ENCODE assay signal across 1 cellular context in the genomic region with DNA sequence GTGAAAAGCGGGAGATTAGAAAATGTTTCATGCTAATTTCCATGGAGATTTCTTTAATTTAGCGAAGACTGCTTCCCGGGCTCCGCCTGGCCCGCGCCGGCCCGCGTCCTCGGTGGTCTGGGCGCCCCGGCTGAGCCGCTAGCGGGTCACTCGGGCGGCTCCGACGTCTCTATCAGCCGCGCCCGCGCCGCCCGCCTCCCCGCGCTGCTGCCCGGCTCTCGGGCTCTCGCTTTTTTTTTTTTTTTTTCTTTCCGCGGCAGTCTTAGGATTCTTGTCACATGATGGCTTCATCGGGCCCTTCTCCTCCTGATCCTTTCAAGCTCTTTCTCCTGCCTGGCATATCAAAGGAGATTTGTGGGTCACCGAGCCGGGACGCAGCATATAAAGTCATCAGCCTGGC.
TF ChIP-seq lines count a peak whose summit lies in the region.

No MANE protein-coding gene starts in this region.

TF ChIP-seq in HepG2, 621 proteins besides CTCF, POLR2A, EP300 and RAD21 (continued from another document):
- no peak for TF ChIP-seq ZNF318 (CRISPR knock-in tag; IDR thresholded peaks at IDR 0.05)
- TF ChIP-seq, protein P1, sequence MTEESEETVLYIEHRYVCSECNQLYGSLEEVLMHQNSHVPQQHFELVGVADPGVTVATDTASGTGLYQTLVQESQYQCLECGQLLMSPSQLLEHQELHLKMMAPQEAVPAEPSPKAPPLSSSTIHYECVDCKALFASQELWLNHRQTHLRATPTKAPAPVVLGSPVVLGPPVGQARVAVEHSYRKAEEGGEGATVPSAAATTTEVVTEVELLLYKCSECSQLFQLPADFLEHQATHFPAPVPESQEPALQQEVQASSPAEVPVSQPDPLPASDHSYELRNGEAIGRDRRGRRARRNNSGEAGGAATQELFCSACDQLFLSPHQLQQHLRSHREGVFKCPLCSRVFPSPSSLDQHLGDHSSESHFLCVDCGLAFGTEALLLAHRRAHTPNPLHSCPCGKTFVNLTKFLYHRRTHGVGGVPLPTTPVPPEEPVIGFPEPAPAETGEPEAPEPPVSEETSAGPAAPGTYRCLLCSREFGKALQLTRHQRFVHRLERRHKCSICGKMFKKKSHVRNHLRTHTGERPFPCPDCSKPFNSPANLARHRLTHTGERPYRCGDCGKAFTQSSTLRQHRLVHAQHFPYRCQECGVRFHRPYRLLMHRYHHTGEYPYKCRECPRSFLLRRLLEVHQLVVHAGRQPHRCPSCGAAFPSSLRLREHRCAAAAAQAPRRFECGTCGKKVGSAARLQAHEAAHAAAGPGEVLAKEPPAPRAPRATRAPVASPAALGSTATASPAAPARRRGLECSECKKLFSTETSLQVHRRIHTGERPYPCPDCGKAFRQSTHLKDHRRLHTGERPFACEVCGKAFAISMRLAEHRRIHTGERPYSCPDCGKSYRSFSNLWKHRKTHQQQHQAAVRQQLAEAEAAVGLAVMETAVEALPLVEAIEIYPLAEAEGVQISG (CRISPR knock-in tag; IDR thresholded peaks at IDR 0.05), result no peak
- TF ChIP-seq ZNF512 (CRISPR knock-in tag; IDR thresholded peaks at IDR 0.05), result no peak
- no peak for TF ChIP-seq AGO1 (IDR thresholded peaks at IDR 0.05; ENCODE audit: low read depth, low read length, poor library complexity, severe bottlenecking)
- TF ChIP-seq ZNF570 (CRISPR knock-in tag; IDR thresholded peaks at IDR 0.05; ENCODE audit: borderline replicate concordance), result no peak
- TF ChIP-seq SMARCC2 (IDR thresholded peaks at IDR 0.05), result no peak
- no peak for TF ChIP-seq POLR2G (IDR thresholded peaks at IDR 0.05; ENCODE audit: low read depth, low read length)
- TF ChIP-seq SAFB2 (CRISPR knock-in tag; IDR thresholded peaks at IDR 0.05; ENCODE audit: borderline replicate concordance, low read depth), result no peak
- TF ChIP-seq PHF8 (CRISPR knock-in tag; IDR thresholded peaks at IDR 0.05), result no peak
- TF ChIP-seq ZNF550 (CRISPR knock-in tag; IDR thresholded peaks at IDR 0.05; ENCODE audit: borderline replicate concordance), result no peak
- TF ChIP-seq PAX8 (CRISPR knock-in tag; IDR thresholded peaks at IDR 0.05; ENCODE audit: borderline replicate concordance), result no peak
